In the genomic region with DNA sequence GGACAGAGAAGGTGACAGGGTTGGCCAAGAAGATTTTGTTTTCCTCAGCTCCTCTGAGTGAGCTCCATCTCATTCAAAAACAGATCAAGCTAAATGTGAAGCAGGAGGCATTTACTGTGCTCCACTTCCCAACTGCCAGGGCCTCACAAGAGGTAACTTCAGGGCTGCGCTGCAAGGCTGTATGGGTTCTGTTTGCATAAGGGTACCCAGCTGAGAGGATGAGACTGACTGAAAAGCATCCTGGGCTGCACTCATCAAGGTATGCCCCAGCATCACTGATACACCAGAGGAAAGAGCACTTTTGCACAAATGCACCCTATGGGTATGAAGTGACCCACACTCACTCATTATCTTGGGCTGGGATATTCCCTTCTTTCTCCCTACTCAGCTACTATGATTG, we compare ENCODE assay signal across 20 cellular contexts.
"Had no signal": no experiment of that assay in that cellular context is flagged by ENCODE, and none has a peak within 500 bp of the region (broad histone marks: within the 10 kb centered on the region; RNA-seq: fewer than 3 reads in every experiment).

No MANE protein-coding gene starts in this region.

- H3K4me2 ChIP-seq: PC-9 had no signal

- H2AFZ ChIP-seq: PC-9 had no signal

- H3K27ac ChIP-seq: PC-9, SK-N-MC, VCaP had no signal

- H3K4me3 ChIP-seq: PC-9, SK-N-MC had no signal

- DNase-seq: activated CD4-positive, alpha-beta memory T cell treated with anti-CD3 and anti-CD28 coated beads, Interleukin-2, amount 10 ng/mL, durations not matched to agents 7 days and 5 days; activated CD4-positive, alpha-beta T cell treated with anti-CD3 and anti-CD28 coated beads for 36 hours; activated CD4-positive, alpha-beta T cell treated with anti-CD3 and anti-CD28 coated beads, Interleukin-2, amount 50 U/mL, for 1 hour; activated gamma-delta T cell; activated naive CD4-positive, alpha-beta T cell treated with anti-CD3 and anti-CD28 coated beads for 36 hours; activated T-cell treated with anti-CD3 and anti-CD28 coated beads for 4 hours; activated T-cell treated with anti-CD3 and anti-CD28 coated beads, Interleukin-2, amount 50 U/mL, for 48 hours; amygdala; KG1; NCI-H1048; NCI-H1694; NCI-H2029 treated with DMSO at 0.1 percent for 48 hours; NCI-H526; PC-9; SIG-M5; T-cell; T-helper 2 cell; T1000 had no signal
